Comparison of ENCODE assay signal across 25 cellular contexts in genomic region chr18:34357944-34358580, GRCh38.
"Had no signal": no experiment of that assay in that cellular context is flagged by ENCODE, and none has a peak within 500 bp of the region (broad histone marks: within the 10 kb centered on the region; RNA-seq: fewer than 3 reads in every experiment).

No MANE protein-coding gene starts in this region.

- H3K27ac Mint-ChIP-seq: activated CD8-positive, alpha-beta T cell treated with anti-CD3 and anti-CD28 coated beads, Interleukin-2, amount 10 ng/mL, durations not matched to agents 7 days and 5 days; activated naive CD8-positive, alpha-beta T cell treated with anti-CD3 and anti-CD28 coated beads, Interleukin-2, amount 10 ng/mL, durations not matched to agents 7 days and 5 days; T-helper 1 cell treated with Interleukin-12 subunit alpha and Interleukin-12 subunit beta and Interleukin-4 antibody, amounts not matched to agents 30 μg/mL and 1 μg/mL, for 36 hours had no signal

- H3K4me3 Mint-ChIP-seq: activated CD8-positive, alpha-beta T cell treated with anti-CD3 and anti-CD28 coated beads, Interleukin-2, amount 10 ng/mL, durations not matched to agents 7 days and 5 days; activated naive CD8-positive, alpha-beta T cell treated with anti-CD3 and anti-CD28 coated beads, Interleukin-2, amount 10 ng/mL, durations not matched to agents 7 days and 5 days; central memory CD8-positive, alpha-beta T cell; T-helper 1 cell treated with Interleukin-12 subunit alpha and Interleukin-12 subunit beta and Interleukin-4 antibody, amounts not matched to agents 30 μg/mL and 1 μg/mL, for 36 hours had no signal

- DNase-seq: activated CD4-positive, alpha-beta T cell treated with anti-CD3 and anti-CD28 coated beads for 4 hours; activated CD8-positive, alpha-beta memory T cell treated with anti-CD3 and anti-CD28 coated beads, Interleukin-2, amount 50 U/mL, for 48 hours; activated CD8-positive, alpha-beta T cell treated with anti-CD3 and anti-CD28 coated beads, Interleukin-2, amount 10 ng/mL, durations not matched to agents 7 days and 5 days; activated naive CD4-positive, alpha-beta T cell treated with anti-CD3 and anti-CD28 coated beads, Interleukin-2, amount 50 U/mL, for 16 hours; activated naive CD8-positive, alpha-beta T cell treated with anti-CD3 and anti-CD28 coated beads, Interleukin-2, amount 10 ng/mL, durations not matched to agents 7 days and 5 days; activated T-cell treated with anti-CD3 and anti-CD28 coated beads, Interleukin-2, amount 50 U/mL, for 1 hour; adrenal gland; anterior cingulate cortex; Kasumi-1; NCI-H1092 treated with DMSO at 0.1 percent for 48 hours; NCI-H1417 treated with DMSO at 0.1 percent for 48 hours; NCI-H1694; NCI-H2029; NCI-H2107; NCI-H2171 treated with DMSO at 0.1 percent for 48 hours; NCI-H446; NCI-H524; OCI-M1; SHP77 had no signal

- H3K27me3 ChIP-seq: SJSA1 had no signal

- H3K9me3 ChIP-seq: adrenal gland, SJSA1 had no signal

- H3K4me1 Mint-ChIP-seq: activated naive CD8-positive, alpha-beta T cell treated with anti-CD3 and anti-CD28 coated beads, Interleukin-2, amount 10 ng/mL, durations not matched to agents 7 days and 5 days; central memory CD8-positive, alpha-beta T cell had no signal

- H3K36me3 Mint-ChIP-seq: activated naive CD8-positive, alpha-beta T cell treated with anti-CD3 and anti-CD28 coated beads, Interleukin-2, amount 10 ng/mL, durations not matched to agents 7 days and 5 days had no signal

- H3K9me3 Mint-ChIP-seq: activated naive CD8-positive, alpha-beta T cell treated with anti-CD3 and anti-CD28 coated beads, Interleukin-2, amount 10 ng/mL, durations not matched to agents 7 days and 5 days had no signal

- ATAC-seq: activated CD4-positive, CD25-positive, alpha-beta regulatory T cell treated with anti-CD3 and anti-CD28 coated beads, Interleukin-2, amount 50 U/mL, for 24 hours; activated CD8-positive, alpha-beta T cell treated with anti-CD3 and anti-CD28 coated beads, Interleukin-2, amount 10 ng/mL, durations not matched to agents 7 days and 5 days; Panc1 had no signal

- H3K4me1 ChIP-seq: adrenal gland, SJSA1 had no signal

- H3K4me3 ChIP-seq: adrenal gland, SJSA1 had no signal

- H3K27ac ChIP-seq: adrenal gland, RWPE1, SJSA1 had no signal

- H3K36me3 ChIP-seq: adrenal gland, SJSA1 had no signal

- H3K27me3 Mint-ChIP-seq: activated naive CD8-positive, alpha-beta T cell treated with anti-CD3 and anti-CD28 coated beads, Interleukin-2, amount 10 ng/mL, durations not matched to agents 7 days and 5 days; central memory CD8-positive, alpha-beta T cell had no signal
